13 cellular contexts compared by ENCODE assay signal in the genomic region with DNA sequence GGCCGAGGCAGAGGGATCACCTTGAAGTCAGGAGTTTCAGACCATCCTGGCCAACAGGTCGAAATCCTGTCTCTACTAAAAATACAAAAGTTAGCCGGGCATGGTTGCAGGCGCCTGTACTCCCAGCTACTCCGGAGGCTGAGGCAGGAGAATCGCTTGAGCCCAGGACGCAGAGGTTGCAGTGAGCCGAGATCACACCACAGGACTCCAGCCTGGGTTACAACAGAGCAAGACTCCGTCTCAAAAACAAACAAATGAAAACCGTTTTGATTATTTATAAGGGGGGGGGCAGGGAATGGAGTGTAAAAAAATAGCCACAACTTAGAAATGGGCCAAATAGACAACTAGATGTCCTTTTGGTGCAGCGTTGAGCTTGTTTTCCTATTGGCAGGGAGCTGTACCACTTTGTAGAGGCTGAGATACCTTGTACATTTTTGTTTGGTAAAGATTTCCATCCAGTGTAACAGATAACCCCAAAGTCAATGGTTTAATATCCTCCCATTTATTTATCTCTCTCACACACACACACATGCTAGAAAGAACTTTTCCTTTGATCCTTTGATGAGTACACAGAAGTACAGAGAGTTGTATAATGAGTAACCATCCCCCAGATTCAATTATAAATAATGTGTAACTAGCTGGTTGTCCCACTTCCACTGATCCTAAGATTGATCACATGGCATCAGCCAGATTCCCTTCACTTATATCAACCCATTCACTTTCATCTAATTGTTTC.
DNase-seq lines count a peak whose midpoint lies in the region; ATAC-seq and TF ChIP-seq lines count a peak whose summit lies in the region.
"Had no signal": no experiment of that assay in that cellular context is flagged by ENCODE, and none has a peak within 500 bp of the region (broad histone marks: within the 10 kb centered on the region; RNA-seq: fewer than 3 reads in every experiment).

No MANE protein-coding gene starts in this region.

- DNase-seq in DMS53 (lab: John Stamatoyannopoulos, UW) (peak; percentile 7), DMS53 treated with DMSO at 0.1 percent for 48 hours (lab: John Stamatoyannopoulos, UW; ENCODE audit: unreplicated experiment) (no peak), left lobe of liver (ENCODE audit: low spot score) (no peak), islet precursor cell (no peak), iPS-NIHi11 (ENCODE audit: low spot score) (no peak)
- no peak for DNase-seq in stimulated activated effector memory CD8-positive, alpha-beta T cell treated with anti-CD3 and anti-CD28 coated beads, Interleukin-12 subunit alpha, Interleukin-12 subunit beta, amount 100 ng/mL, for 72 hours (ENCODE audit: low spot score in 2 of 2)
- DNase-seq: AML-193; CD4-positive, CD25-positive, alpha-beta regulatory T cell; DMS79; EL; H7 had no signal

- TF ChIP-seq CTCF in nephron (IDR thresholded peaks at IDR 0.05; ENCODE audit: unreplicated experiment in 3 of 3): no peak

- no peaks in the 10 kb centered on the region for H3K9me3 Mint-ChIP-seq in nephron
- peaks cover 3% of the 10 kb centered on the region for H3K9me3 Mint-ChIP-seq in stimulated activated effector memory CD8-positive, alpha-beta T cell treated with anti-CD3 and anti-CD28 coated beads, Interleukin-12 subunit alpha, Interleukin-12 subunit beta, amount 100 ng/mL, for 72 hours
- H3K9me3 Mint-ChIP-seq: GM23338 had no signal

- peaks cover 8% of the 10 kb centered on the region for H3K4me1 Mint-ChIP-seq in nephron
- H3K4me1 Mint-ChIP-seq in stimulated activated effector memory CD8-positive, alpha-beta T cell treated with anti-CD3 and anti-CD28 coated beads, Interleukin-12 subunit alpha, Interleukin-12 subunit beta, amount 100 ng/mL, for 72 hours: no peaks in the 10 kb centered on the region
- H3K4me1 Mint-ChIP-seq: CD4-positive, CD25-positive, alpha-beta regulatory T cell; GM23338 had no signal

- H3K36me3 Mint-ChIP-seq in nephron (ENCODE audit: low read depth): no peaks in the 10 kb centered on the region
- no peaks in the 10 kb centered on the region for H3K36me3 Mint-ChIP-seq in stimulated activated effector memory CD8-positive, alpha-beta T cell treated with anti-CD3 and anti-CD28 coated beads, Interleukin-12 subunit alpha, Interleukin-12 subunit beta, amount 100 ng/mL, for 72 hours

- no peaks in the 10 kb centered on the region for H3K27me3 Mint-ChIP-seq in nephron (ENCODE audit: low read depth)
- H3K27me3 Mint-ChIP-seq: CD4-positive, CD25-positive, alpha-beta regulatory T cell had no signal

- H3K4me3 Mint-ChIP-seq in nephron: no peak overlapping the region
- no peak overlapping the region for H3K4me3 Mint-ChIP-seq in stimulated activated effector memory CD8-positive, alpha-beta T cell treated with anti-CD3 and anti-CD28 coated beads, Interleukin-12 subunit alpha, Interleukin-12 subunit beta, amount 100 ng/mL, for 72 hours
- H3K4me3 Mint-ChIP-seq: CD4-positive, CD25-positive, alpha-beta regulatory T cell; GM23338 had no signal

- peak; percentile 89 for ATAC-seq in left lobe of liver
- no peak for ATAC-seq in stimulated activated effector memory CD8-positive, alpha-beta T cell treated with anti-CD3 and anti-CD28 coated beads, Interleukin-12 subunit alpha, Interleukin-12 subunit beta, amount 100 ng/mL, for 72 hours
- ATAC-seq: GM23338 had no signal

- H3K27ac Mint-ChIP-seq in nephron: peak overlapping the region; percentile 51 to 73 (median 67)
- H3K27ac Mint-ChIP-seq in stimulated activated effector memory CD8-positive, alpha-beta T cell treated with anti-CD3 and anti-CD28 coated beads, Interleukin-12 subunit alpha, Interleukin-12 subunit beta, amount 100 ng/mL, for 72 hours: no peak overlapping the region
- H3K27ac Mint-ChIP-seq: CD4-positive, CD25-positive, alpha-beta regulatory T cell; GM23338 had no signal
